1 cellular context compared by ENCODE assay signal in genomic region chr7:50351267-50351666, GRCh38.
TF ChIP-seq lines count a peak whose summit lies in the region.

No MANE protein-coding gene starts in this region.

TF ChIP-seq in GM12878, 131 proteins besides CTCF, POLR2A, EP300 and RAD21:
- TF ChIP-seq ZBED1 (IDR thresholded peaks at IDR 0.05; ENCODE audit: borderline replicate concordance), result 0 out of 2 replicates have a peak, but pooled peaks have one; percentile 4
- TF ChIP-seq BCL11A (IDR thresholded peaks at IDR 0.05; ENCODE audit: low read depth, low read length), result no peak
- no peak for TF ChIP-seq FOXK2 (IDR thresholded peaks at IDR 0.05)
- no peak for TF ChIP-seq BMI1 (IDR thresholded peaks at IDR 0.05; ENCODE audit: borderline replicate concordance)
- peak; percentile 53; the same call in 1 of the 2 replicates for TF ChIP-seq SPI1 (IDR thresholded peaks at IDR 0.05; ENCODE audit: borderline replicate concordance, insufficient read depth, low read depth, low read length)
- TF ChIP-seq MTA2 (IDR thresholded peaks at IDR 0.05; ENCODE audit: low read depth), result no peak
